In genomic region chr5:148730955-148731898, GRCh38 we compare ENCODE assay signal across 8 cellular contexts.
DNase-seq lines count a peak whose midpoint lies in the region; ATAC-seq, FAIRE-seq and TF ChIP-seq lines count a peak whose summit lies in the region.

No MANE protein-coding gene starts in this region.

- BruUV-seq in mammary epithelial cell (replicated peaks; lab: Mats Ljungman, UMichigan) = no TSS peak

- no peaks in the 10 kb centered on the region for H4K20me1 ChIP-seq in mammary epithelial cell (ENCODE audit: insufficient read depth, low read length)

- H3K9me3 ChIP-seq in mammary epithelial cell (replicated peaks; ENCODE audit: insufficient read depth, low read length) = no peaks in the 10 kb centered on the region
- H3K9me3 ChIP-seq in kidney (ENCODE audit: control insufficient read depth in 1 of 2, low read length in 2 of 2) = no peaks in the 10 kb centered on the region

- FAIRE-seq in kidney (lab: Jason Lieb, UNC) = peak; percentile 96

- peak overlapping the region; percentile 11 for H2AFZ ChIP-seq in mammary epithelial cell (ENCODE audit: low read depth, low read length)

- 30% methylated on average over 12 of the region's 12 CpGs for WGBS in mammary epithelial cell (ENCODE audit: low coverage, missing lambda C conversion rate)

- CTCF ChIA-PET in mammary epithelial cell (lab: Charles Lee; ENCODE audit: low non-redundant PET) = interaction anchor here (0.5 to 1.2 kb wide), 12 partner anchors 61 to 417 kb away, joined by 3 to 6 read pairs (median 4); no protein-coding TSS in a partner anchor

- intact Hi-C loops in mammary epithelial cell (cut with micrococcal nuclease) = loop anchor here (1.0 to 5.0 kb wide), 4 partner anchors 287 to 874 kb away; no protein-coding TSS in a partner anchor
- intact Hi-C loops in kidney (cut with DNase I) = loop anchor here (10.0 kb wide), 3 partner anchors 286 to 394 kb away; no protein-coding TSS in a partner anchor

- in situ Hi-C loops in mammary epithelial cell (cut with MboI; ENCODE audit: low sequenced_read_pairs in 2 of 2) = loop anchor here (10.0 to 25.0 kb wide), 5 partner anchors 274 to 544 kb away; no protein-coding TSS in a partner anchor

- no peaks in the 10 kb centered on the region for H3K36me3 ChIP-seq in mammary epithelial cell (ENCODE audit: insufficient read depth, low read length)
- H3K36me3 ChIP-seq in kidney (ENCODE audit: control insufficient read depth in 1 of 2, insufficient read depth in 2 of 2, low read length in 2 of 2) = no peaks in the 10 kb centered on the region

- H3K9ac ChIP-seq in mammary epithelial cell (ENCODE audit: insufficient read depth, low read length) (peak overlapping the region; percentile 7), kidney (ENCODE audit: low read length in 2 of 2) (no peak overlapping the region)

- H3K79me2 ChIP-seq in mammary epithelial cell (ENCODE audit: insufficient read depth, low read length) = no peaks in the 10 kb centered on the region

- no peak overlapping the region for H3K27ac ChIP-seq in VCaP
- no peak overlapping the region for H3K27ac ChIP-seq in mammary epithelial cell (ENCODE audit: insufficient read depth, low read depth, low read length)
- H3K27ac ChIP-seq in kidney (ENCODE audit: low read depth in 2 of 2, low read length in 2 of 2) = no peak overlapping the region

- peak overlapping the region; percentile 59 for H3K4me2 ChIP-seq in mammary epithelial cell (ENCODE audit: insufficient read depth, low read depth, low read length)

- DNase-seq in AG09319 (ENCODE audit: extremely low read depth, low read depth) (peak; percentile 73), NCI-H2196 (lab: John Stamatoyannopoulos, UW; ENCODE audit: unreplicated experiment) (peak; percentile 79), mammary epithelial cell (peak; percentile 64), kidney (no peak)
- DNase-seq in stimulated activated CD4-positive, alpha-beta T cell treated with anti-CD3 and anti-CD28 coated beads, Interleukin-2, amount 100 ng/mL, for 24 hours = peak; percentile 62 to 70

- H3K4me3 ChIP-seq in mammary epithelial cell (replicated peaks in 1 of 3; ENCODE audit: insufficient read depth in 1 of 3, low read depth in 2 of 3, low read length in 3 of 3) (peak overlapping the region in 1 of 3 experiments; percentile 4), kidney (ENCODE audit: low read length in 2 of 2) (no peak overlapping the region)

- dilution Hi-C loops in mammary epithelial cell (cut with HindIII; ENCODE audit: low sequenced_read_pairs) = no loop called here

- TF ChIP-seq CTCF in AG09319 (IDR thresholded peaks at IDR 0.05; ENCODE audit: low read depth, low read length) (peak; percentile 89), VCaP (conservative IDR thresholded peaks at IDR 0.05) (peak; percentile 84), mammary epithelial cell (conservative IDR thresholded peaks at IDR 0.05 in 1 of 2, IDR thresholded peaks at IDR 0.05 in 1 of 2; ENCODE audit: extremely low read depth in 1 of 2, insufficient read depth in 1 of 2, low read depth in 1 of 2, low read length in 2 of 2) (peak; percentile 76 to 98), kidney (IDR thresholded peaks at IDR 0.05; ENCODE audit: borderline replicate concordance, extremely low read depth, insufficient read depth) (peak; percentile 96)

- H3K27me3 ChIP-seq in mammary epithelial cell (ENCODE audit: insufficient read depth, low read length) = no peaks in the 10 kb centered on the region

- ATAC-seq in GM18873 (IDR thresholded peaks at IDR 0.05; ENCODE audit: low FRiP score, unreplicated experiment) (peak; percentile 92), HG03108 (IDR thresholded peaks at IDR 0.05; ENCODE audit: unreplicated experiment) (peak; percentile 76)

- H3K4me1 ChIP-seq in mammary epithelial cell (ENCODE audit: insufficient read depth, low read length) = peaks cover 6% of the 10 kb centered on the region
- no peaks in the 10 kb centered on the region for H3K4me1 ChIP-seq in kidney (ENCODE audit: control insufficient read depth in 1 of 2, insufficient read depth in 1 of 2, low read depth in 1 of 2, low read length in 2 of 2)
